Comparison of ENCODE assay signal across 25 cellular contexts in genomic region chr22:40976866-40977700, GRCh38.
"Had no signal": no experiment of that assay in that cellular context is flagged by ENCODE, and none has a peak within 500 bp of the region (broad histone marks: within the 10 kb centered on the region; RNA-seq: fewer than 3 reads in every experiment).

No MANE protein-coding gene starts in this region.

- H3K4me3 Mint-ChIP-seq: central memory CD8-positive, alpha-beta T cell; natural killer cell; T-helper 17 cell had no signal

- H3K27me3 ChIP-seq: breast epithelium, esophagus muscularis mucosa, foreskin keratinocyte, heart right ventricle, testis, transverse colon had no signal

- DNase-seq: activated CD4-positive, alpha-beta T cell treated with anti-CD3 and anti-CD28 coated beads for 1 hour; activated CD8-positive, alpha-beta memory T cell treated with anti-CD3 and anti-CD28 coated beads for 24 hours; activated gamma-delta T cell treated with Interleukin-2 at 50 U/mL for 16 hours; dermis blood vessel endothelial cell; effector CD4-positive, alpha-beta T cell; foreskin keratinocyte; heart right ventricle; lower lobe of right lung; mesenchymal stem cell; natural killer cell; stimulated activated CD4-positive, alpha-beta T cell treated with anti-CD3 and anti-CD28 coated beads, Interleukin-15, amount 100 ng/mL, for 24 hours; stimulated activated CD4-positive, alpha-beta T cell treated with anti-CD3 and anti-CD28 coated beads, Interleukin-2, amount 100 ng/mL, for 24 hours; stimulated activated naive CD4-positive, alpha-beta T cell treated with Interleukin-2 at 50 U/mL for 16 hours; T-helper 17 cell; testis; transverse colon had no signal

- H3K9me3 ChIP-seq: breast epithelium, esophagus muscularis mucosa, heart right ventricle, lower lobe of right lung, testis, transverse colon had no signal

- H3K4me3 ChIP-seq: breast epithelium, esophagus muscularis mucosa, heart right ventricle, lower lobe of right lung, smooth muscle cell, testis, transverse colon had no signal

- FAIRE-seq: colon, urothelium cell line had no signal

- H3K9me3 Mint-ChIP-seq: activated naive CD4-positive, alpha-beta T cell treated with anti-CD3 and anti-CD28 coated beads, Interleukin-2, amount 50 U/mL, for 72 hours; central memory CD8-positive, alpha-beta T cell; natural killer cell had no signal

- H3K27ac Mint-ChIP-seq: natural killer cell, T-helper 17 cell had no signal

- H3K27me3 Mint-ChIP-seq: central memory CD8-positive, alpha-beta T cell; T-helper 17 cell had no signal

- ATAC-seq: foreskin keratinocyte, heart right ventricle, left lobe of liver, lower lobe of right lung, sciatic nerve, T-helper 17 cell had no signal

- H3K27ac ChIP-seq: breast epithelium, esophagus muscularis mucosa, foreskin keratinocyte, heart right ventricle, lower lobe of right lung, testis, transverse colon had no signal

- H3K4me1 Mint-ChIP-seq: central memory CD8-positive, alpha-beta T cell; natural killer cell had no signal

- H3K4me2 ChIP-seq: smooth muscle cell had no signal

- H3K4me1 ChIP-seq: breast epithelium, foreskin keratinocyte, lower lobe of right lung, transverse colon had no signal
